ENCODE assay signal across 1 cellular context in the genomic region with DNA sequence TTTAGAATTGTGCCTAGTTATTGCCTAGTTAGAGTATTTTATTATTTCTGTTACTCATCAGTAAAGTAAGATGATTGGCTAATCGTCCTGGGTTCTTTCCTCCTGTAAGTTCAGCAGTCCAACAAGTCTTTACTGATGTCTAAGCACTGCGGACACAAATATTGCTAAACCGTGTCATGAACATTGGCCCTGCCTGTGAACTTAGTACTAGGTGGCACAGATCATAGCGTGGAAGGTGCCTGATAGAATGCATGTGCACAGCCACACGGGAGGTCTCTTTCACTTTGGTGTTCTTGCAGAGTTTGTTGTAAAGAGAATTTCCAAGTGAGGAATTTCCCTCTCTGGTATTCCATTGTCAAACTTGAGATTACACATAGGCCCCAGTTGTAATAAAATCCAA.
TF ChIP-seq lines count a peak whose summit lies in the region.

No MANE protein-coding gene starts in this region.

TF ChIP-seq in HepG2, 621 proteins besides CTCF, POLR2A, EP300 and RAD21 (continued from another document and continues in another):
- TF ChIP-seq AKNA (CRISPR knock-in tag; IDR thresholded peaks at IDR 0.05; ENCODE audit: borderline replicate concordance) (no peak), CENPBD1 (CRISPR knock-in tag; IDR thresholded peaks at IDR 0.05; ENCODE audit: borderline replicate concordance, low read depth) (no peak), ZNF34 (CRISPR knock-in tag; IDR thresholded peaks at IDR 0.05; ENCODE audit: borderline replicate concordance) (no peak), ZFP36 (IDR thresholded peaks at IDR 0.05; ENCODE audit: borderline replicate concordance, low read depth, low read length, partially characterized antibody) (no peak), EHMT2 (IDR thresholded peaks at IDR 0.05; ENCODE audit: borderline replicate concordance, low read depth, low read length) (no peak; the same call in 1 of the 2 replicates), MAF1 (CRISPR knock-in tag; IDR thresholded peaks at IDR 0.05; ENCODE audit: borderline replicate concordance) (no peak), ZNF484 (CRISPR knock-in tag; IDR thresholded peaks at IDR 0.05; ENCODE audit: borderline replicate concordance, low read depth) (no peak), RFXANK (CRISPR knock-in tag; IDR thresholded peaks at IDR 0.05) (no peak), SIX1 (CRISPR knock-in tag; IDR thresholded peaks at IDR 0.05; ENCODE audit: borderline replicate concordance) (no peak; the same call in 1 of the 2 replicates), NCOA2 (CRISPR knock-in tag; IDR thresholded peaks at IDR 0.05) (peak; percentile 84), ZNF740 (CRISPR knock-in tag; IDR thresholded peaks at IDR 0.05) (no peak), ZNF20 (CRISPR knock-in tag; IDR thresholded peaks at IDR 0.05) (no peak), HDAC1 (CRISPR knock-in tag; IDR thresholded peaks at IDR 0.05) (peak; percentile 83), FOSL2 (CRISPR knock-in tag; IDR thresholded peaks at IDR 0.05) (peak; percentile 70), BHLHE40 (IDR thresholded peaks at IDR 0.05; ENCODE audit: low read length) (peak; percentile 78), ZNF543 (CRISPR knock-in tag; IDR thresholded peaks at IDR 0.05) (no peak), TFDP2 (CRISPR knock-in tag; IDR thresholded peaks at IDR 0.05) (no peak), ZNF777 (CRISPR knock-in tag; IDR thresholded peaks at IDR 0.05) (no peak), ZNF382 (CRISPR knock-in tag; IDR thresholded peaks at IDR 0.05; ENCODE audit: borderline replicate concordance) (no peak), RARA (CRISPR knock-in tag; IDR thresholded peaks at IDR 0.05) (peak; percentile 83)
- TF ChIP-seq, protein P1, sequence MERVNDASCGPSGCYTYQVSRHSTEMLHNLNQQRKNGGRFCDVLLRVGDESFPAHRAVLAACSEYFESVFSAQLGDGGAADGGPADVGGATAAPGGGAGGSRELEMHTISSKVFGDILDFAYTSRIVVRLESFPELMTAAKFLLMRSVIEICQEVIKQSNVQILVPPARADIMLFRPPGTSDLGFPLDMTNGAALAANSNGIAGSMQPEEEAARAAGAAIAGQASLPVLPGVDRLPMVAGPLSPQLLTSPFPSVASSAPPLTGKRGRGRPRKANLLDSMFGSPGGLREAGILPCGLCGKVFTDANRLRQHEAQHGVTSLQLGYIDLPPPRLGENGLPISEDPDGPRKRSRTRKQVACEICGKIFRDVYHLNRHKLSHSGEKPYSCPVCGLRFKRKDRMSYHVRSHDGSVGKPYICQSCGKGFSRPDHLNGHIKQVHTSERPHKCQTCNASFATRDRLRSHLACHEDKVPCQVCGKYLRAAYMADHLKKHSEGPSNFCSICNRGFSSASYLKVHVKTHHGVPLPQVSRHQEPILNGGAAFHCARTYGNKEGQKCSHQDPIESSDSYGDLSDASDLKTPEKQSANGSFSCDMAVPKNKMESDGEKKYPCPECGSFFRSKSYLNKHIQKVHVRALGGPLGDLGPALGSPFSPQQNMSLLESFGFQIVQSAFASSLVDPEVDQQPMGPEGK (CRISPR knock-in tag; IDR thresholded peaks at IDR 0.05) = peak; percentile 18; the same call in 1 of the 2 replicates
- TF ChIP-seq, protein P2, sequence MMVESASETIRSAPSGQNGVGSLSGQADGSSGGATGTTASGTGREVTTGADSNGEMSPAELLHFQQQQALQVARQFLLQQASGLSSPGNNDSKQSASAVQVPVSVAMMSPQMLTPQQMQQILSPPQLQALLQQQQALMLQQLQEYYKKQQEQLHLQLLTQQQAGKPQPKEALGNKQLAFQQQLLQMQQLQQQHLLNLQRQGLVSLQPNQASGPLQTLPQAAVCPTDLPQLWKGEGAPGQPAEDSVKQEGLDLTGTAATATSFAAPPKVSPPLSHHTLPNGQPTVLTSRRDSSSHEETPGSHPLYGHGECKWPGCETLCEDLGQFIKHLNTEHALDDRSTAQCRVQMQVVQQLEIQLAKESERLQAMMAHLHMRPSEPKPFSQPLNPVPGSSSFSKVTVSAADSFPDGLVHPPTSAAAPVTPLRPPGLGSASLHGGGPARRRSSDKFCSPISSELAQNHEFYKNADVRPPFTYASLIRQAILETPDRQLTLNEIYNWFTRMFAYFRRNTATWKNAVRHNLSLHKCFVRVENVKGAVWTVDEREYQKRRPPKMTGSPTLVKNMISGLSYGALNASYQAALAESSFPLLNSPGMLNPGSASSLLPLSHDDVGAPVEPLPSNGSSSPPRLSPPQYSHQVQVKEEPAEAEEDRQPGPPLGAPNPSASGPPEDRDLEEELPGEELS (CRISPR knock-in tag; IDR thresholded peaks at IDR 0.05) = peak; percentile 50; the same call in 1 of the 2 replicates
- TF ChIP-seq, protein P3, sequence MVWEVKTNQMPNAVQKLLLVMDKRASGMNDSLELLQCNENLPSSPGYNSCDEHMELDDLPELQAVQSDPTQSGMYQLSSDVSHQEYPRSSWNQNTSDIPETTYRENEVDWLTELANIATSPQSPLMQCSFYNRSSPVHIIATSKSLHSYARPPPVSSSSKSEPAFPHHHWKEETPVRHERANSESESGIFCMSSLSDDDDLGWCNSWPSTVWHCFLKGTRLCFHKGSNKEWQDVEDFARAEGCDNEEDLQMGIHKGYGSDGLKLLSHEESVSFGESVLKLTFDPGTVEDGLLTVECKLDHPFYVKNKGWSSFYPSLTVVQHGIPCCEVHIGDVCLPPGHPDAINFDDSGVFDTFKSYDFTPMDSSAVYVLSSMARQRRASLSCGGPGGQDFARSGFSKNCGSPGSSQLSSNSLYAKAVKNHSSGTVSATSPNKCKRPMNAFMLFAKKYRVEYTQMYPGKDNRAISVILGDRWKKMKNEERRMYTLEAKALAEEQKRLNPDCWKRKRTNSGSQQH (CRISPR knock-in tag; IDR thresholded peaks at IDR 0.05; ENCODE audit: low read depth) = peak; percentile 87
- TF ChIP-seq, protein P4, sequence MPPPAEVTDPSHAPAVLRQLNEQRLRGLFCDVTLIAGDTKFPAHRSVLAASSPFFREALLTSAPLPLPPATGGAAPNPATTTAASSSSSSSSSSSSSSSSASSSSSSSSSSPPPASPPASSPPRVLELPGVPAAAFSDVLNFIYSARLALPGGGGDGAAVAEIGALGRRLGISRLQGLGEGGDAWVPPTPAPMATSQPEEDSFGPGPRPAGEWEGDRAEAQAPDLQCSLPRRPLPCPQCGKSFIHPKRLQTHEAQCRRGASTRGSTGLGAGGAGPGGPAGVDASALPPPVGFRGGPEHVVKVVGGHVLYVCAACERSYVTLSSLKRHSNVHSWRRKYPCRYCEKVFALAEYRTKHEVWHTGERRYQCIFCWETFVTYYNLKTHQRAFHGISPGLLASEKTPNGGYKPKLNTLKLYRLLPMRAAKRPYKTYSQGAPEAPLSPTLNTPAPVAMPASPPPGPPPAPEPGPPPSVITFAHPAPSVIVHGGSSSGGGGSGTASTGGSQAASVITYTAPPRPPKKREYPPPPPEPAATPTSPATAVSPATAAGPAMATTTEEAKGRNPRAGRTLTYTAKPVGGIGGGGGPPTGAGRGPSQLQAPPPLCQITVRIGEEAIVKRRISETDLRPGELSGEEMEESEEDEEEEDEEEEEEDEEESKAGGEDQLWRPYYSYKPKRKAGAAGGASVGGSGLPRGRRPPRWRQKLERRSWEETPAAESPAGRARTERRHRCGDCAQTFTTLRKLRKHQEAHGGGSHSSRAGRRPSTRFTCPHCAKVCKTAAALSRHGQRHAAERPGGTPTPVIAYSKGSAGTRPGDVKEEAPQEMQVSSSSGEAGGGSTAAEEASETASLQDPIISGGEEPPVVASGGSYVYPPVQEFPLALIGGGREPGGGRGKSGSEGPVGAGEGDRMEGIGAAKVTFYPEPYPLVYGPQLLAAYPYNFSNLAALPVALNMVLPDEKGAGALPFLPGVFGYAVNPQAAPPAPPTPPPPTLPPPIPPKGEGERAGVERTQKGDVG (CRISPR knock-in tag; IDR thresholded peaks at IDR 0.05; ENCODE audit: borderline replicate concordance) = no peak
- TF ChIP-seq, protein P5, sequence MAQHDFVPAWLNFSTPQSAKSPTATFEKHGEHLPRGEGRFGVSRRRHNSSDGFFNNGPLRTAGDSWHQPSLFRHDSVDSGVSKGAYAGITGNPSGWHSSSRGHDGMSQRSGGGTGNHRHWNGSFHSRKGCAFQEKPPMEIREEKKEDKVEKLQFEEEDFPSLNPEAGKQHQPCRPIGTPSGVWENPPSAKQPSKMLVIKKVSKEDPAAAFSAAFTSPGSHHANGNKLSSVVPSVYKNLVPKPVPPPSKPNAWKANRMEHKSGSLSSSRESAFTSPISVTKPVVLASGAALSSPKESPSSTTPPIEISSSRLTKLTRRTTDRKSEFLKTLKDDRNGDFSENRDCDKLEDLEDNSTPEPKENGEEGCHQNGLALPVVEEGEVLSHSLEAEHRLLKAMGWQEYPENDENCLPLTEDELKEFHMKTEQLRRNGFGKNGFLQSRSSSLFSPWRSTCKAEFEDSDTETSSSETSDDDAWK (CRISPR knock-in tag; IDR thresholded peaks at IDR 0.05) = no peak
- TF ChIP-seq, protein P6, sequence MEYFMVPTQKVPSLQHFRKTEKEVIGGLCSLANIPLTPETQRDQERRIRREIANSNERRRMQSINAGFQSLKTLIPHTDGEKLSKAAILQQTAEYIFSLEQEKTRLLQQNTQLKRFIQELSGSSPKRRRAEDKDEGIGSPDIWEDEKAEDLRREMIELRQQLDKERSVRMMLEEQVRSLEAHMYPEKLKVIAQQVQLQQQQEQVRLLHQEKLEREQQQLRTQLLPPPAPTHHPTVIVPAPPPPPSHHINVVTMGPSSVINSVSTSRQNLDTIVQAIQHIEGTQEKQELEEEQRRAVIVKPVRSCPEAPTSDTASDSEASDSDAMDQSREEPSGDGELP (IDR thresholded peaks at IDR 0.05; ENCODE audit: borderline replicate concordance, low read depth) = no peak
- TF ChIP-seq, protein P7, sequence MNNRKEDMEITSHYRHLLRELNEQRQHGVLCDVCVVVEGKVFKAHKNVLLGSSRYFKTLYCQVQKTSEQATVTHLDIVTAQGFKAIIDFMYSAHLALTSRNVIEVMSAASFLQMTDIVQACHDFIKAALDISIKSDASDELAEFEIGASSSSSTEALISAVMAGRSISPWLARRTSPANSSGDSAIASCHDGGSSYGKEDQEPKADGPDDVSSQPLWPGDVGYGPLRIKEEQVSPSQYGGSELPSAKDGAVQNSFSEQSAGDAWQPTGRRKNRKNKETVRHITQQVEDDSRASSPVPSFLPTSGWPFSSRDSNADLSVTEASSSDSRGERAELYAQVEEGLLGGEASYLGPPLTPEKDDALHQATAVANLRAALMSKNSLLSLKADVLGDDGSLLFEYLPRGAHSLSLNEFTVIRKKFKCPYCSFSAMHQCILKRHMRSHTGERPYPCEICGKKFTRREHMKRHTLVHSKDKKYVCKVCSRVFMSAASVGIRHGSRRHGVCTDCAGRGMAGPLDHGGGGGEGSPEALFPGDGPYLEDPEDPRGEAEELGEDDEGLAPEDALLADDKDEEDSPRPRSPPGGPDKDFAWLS (CRISPR knock-in tag; IDR thresholded peaks at IDR 0.05; ENCODE audit: borderline replicate concordance) = no peak
- TF ChIP-seq, protein P8, sequence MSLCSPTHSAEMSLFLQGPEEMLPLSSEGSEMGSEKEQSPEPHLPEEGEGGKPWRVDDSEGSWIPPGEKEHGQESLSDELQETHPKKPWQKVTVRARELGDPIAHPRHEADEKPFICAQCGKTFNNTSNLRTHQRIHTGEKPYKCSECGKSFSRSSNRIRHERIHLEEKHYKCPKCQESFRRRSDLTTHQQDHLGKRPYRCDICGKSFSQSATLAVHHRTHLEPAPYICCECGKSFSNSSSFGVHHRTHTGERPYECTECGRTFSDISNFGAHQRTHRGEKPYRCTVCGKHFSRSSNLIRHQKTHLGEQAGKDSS (CRISPR knock-in tag; IDR thresholded peaks at IDR 0.05; ENCODE audit: borderline replicate concordance, low read depth) = no peak
